17 cellular contexts compared by ENCODE assay signal in genomic region chr13:53743906-53744305, GRCh38.
"Had no signal": no experiment of that assay in that cellular context is flagged by ENCODE, and none has a peak within 500 bp of the region (broad histone marks: within the 10 kb centered on the region; RNA-seq: fewer than 3 reads in every experiment).

No MANE protein-coding gene starts in this region.

- H3K9me3 ChIP-seq: esophagus muscularis mucosa, gastroesophageal sphincter, neutrophil, right lobe of liver, suprapubic skin, upper lobe of right lung had no signal

- H3K27ac ChIP-seq: esophagus muscularis mucosa, gastroesophageal sphincter, heart right ventricle, neutrophil, parathyroid adenoma, right lobe of liver, suprapubic skin, upper lobe of right lung had no signal

- H3K36me3 Mint-ChIP-seq: activated naive CD8-positive, alpha-beta T cell; naive thymus-derived CD8-positive, alpha-beta T cell had no signal

- H3K79me2 ChIP-seq: parathyroid adenoma had no signal

- H3K27ac Mint-ChIP-seq: activated naive CD8-positive, alpha-beta T cell; activated T-helper 1 cell treated with anti-CD3 and anti-CD28 coated beads, Interleukin-12 subunit alpha, Interleukin-12 subunit beta, Interleukin-2, Interleukin-4 antibody, amounts not matched to agents 30 ng/mL and 10 ng/mL and 1 ng/mL, durations not matched to agents 14 hours and 24 hours and 36 hours; naive thymus-derived CD8-positive, alpha-beta T cell; stimulated activated naive CD8-positive, alpha-beta T cell treated with anti-CD3 and anti-CD28 coated beads, Interleukin-15, amount 100 ng/mL, for 72 hours had no signal

- H3K36me3 ChIP-seq: esophagus muscularis mucosa, gastroesophageal sphincter, heart right ventricle, neutrophil, right lobe of liver, suprapubic skin, upper lobe of right lung had no signal

- H2AFZ ChIP-seq: parathyroid adenoma had no signal

- H3K4me1 Mint-ChIP-seq: naive thymus-derived CD8-positive, alpha-beta T cell; stimulated activated naive CD8-positive, alpha-beta T cell treated with anti-CD3 and anti-CD28 coated beads, Interleukin-15, amount 100 ng/mL, for 72 hours had no signal

- H3K4me3 ChIP-seq: esophagus muscularis mucosa, gastroesophageal sphincter, heart right ventricle, right lobe of liver, smooth muscle cell, suprapubic skin, upper lobe of right lung had no signal

- ATAC-seq: gastroesophageal sphincter; heart right ventricle; naive thymus-derived CD8-positive, alpha-beta T cell; right lobe of liver; stimulated activated naive CD8-positive, alpha-beta T cell treated with anti-CD3 and anti-CD28 coated beads, Interleukin-15, amount 100 ng/mL, for 72 hours; upper lobe of right lung had no signal

- H3K4me1 ChIP-seq: esophagus muscularis mucosa, gastroesophageal sphincter, heart right ventricle, parathyroid adenoma, right lobe of liver, suprapubic skin, upper lobe of right lung had no signal

- H3K4me2 ChIP-seq: smooth muscle cell had no signal

- DNase-seq: activated CD4-positive, alpha-beta T cell treated with anti-CD3 and anti-CD28 coated beads, Interleukin-2, amount 50 U/mL, for 4 hours; activated gamma-delta T cell treated with Interleukin-2 at 50 U/mL for 16 hours; effector CD4-positive, alpha-beta T cell; heart right ventricle; naive thymus-derived CD8-positive, alpha-beta T cell; right lobe of liver; stimulated activated CD4-positive, alpha-beta T cell treated with anti-CD3 and anti-CD28 coated beads, Interleukin-4, amount 100 ng/mL, for 1 hour; stimulated activated naive CD8-positive, alpha-beta T cell treated with anti-CD3 and anti-CD28 coated beads, Interleukin-15, amount 100 ng/mL, for 72 hours; upper lobe of right lung had no signal

- H3K4me3 Mint-ChIP-seq: activated naive CD8-positive, alpha-beta T cell; activated T-helper 1 cell treated with anti-CD3 and anti-CD28 coated beads, Interleukin-12 subunit alpha, Interleukin-12 subunit beta, Interleukin-2, Interleukin-4 antibody, amounts not matched to agents 30 ng/mL and 10 ng/mL and 1 ng/mL, durations not matched to agents 14 hours and 24 hours and 36 hours; naive thymus-derived CD8-positive, alpha-beta T cell; stimulated activated naive CD8-positive, alpha-beta T cell treated with anti-CD3 and anti-CD28 coated beads, Interleukin-15, amount 100 ng/mL, for 72 hours had no signal

- H3K27me3 Mint-ChIP-seq: activated naive CD8-positive, alpha-beta T cell; naive thymus-derived CD8-positive, alpha-beta T cell; stimulated activated naive CD8-positive, alpha-beta T cell treated with anti-CD3 and anti-CD28 coated beads, Interleukin-15, amount 100 ng/mL, for 72 hours had no signal

- H3K27me3 ChIP-seq: esophagus muscularis mucosa, gastroesophageal sphincter, heart right ventricle, neutrophil, right lobe of liver, suprapubic skin, upper lobe of right lung had no signal

- H3K9ac ChIP-seq: parathyroid adenoma had no signal
